ENCODE assay signal across 7 cellular contexts in genomic region chr4:11376146-11376545, GRCh38. TPM values are rescaled to one million over a fixed set of nuclear protein-coding genes. Genes with fewer than 3 reads are reported as not detected.
"Had no signal": no experiment of that assay in that cellular context is flagged by ENCODE, and none has a peak within 500 bp of the region (broad histone marks: within the 10 kb centered on the region; RNA-seq: fewer than 3 reads in every experiment).

No MANE protein-coding gene starts in this region.

- ATAC-seq: HepG2, K562 had no signal

- DNase-seq: IMR-90, KBM-7, KG1 had no signal

- H3K27ac ChIP-seq: HL-60 had no signal

- H3K4me3 ChIP-seq: K562 had no signal

- FAIRE-seq: HepG2, HTR-8/SVneo, K562 had no signal

RNA-seq across cellular contexts. Expression of gene HS3ST1, which starts 52.5 kb away (rescaled TPM):
- total RNA-seq: HepG2, IMR-90 had no signal
- polyA plus RNA-seq: HepG2, K562 had no signal
